Comparison of ENCODE assay signal across 26 cellular contexts in the genomic region with DNA sequence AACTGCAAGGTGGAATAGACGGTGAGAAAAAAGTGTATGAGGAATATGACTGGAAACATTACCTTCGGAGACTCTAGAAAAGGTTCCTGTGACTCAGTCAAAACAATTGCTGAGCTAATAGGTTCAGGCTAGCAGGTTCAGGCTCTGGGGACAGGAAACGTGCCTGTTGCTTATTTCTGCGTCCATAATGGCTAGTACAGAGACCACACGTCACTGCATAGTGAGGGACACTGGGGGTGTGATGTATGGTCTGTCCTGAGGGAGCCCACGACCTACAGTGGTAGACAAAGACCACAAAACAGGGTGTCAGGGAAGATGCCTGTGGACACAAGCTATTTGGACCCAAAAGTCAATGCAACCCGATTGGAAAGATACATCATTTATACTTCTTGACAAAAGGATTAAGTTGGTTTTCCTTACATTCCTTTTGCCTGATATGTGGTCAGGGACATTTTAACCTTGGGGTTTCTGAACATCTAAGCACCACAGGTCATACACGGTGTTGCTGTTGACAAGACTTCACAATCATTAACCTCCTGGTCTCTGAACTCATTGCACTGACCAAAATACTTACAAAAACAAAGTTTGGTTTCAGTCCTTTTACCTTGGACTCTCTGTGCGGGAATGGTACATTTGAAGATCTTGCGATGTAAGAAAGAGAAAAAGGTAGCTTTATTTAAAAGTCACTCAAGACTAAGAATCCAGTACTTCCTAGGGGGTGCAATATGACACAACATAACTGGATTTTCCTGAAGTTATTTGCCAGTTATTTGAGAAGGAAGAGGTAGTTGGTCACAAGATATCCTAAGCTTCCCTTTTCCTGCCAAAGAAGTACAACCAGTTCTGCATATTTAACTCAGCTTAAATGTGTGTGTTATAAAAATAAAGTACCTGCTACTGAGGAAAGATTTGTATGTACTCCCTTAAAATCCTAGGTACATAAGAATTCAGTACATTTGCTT. TPM values are rescaled to one million over a fixed set of nuclear protein-coding genes. Genes with fewer than 3 reads are reported as not detected.
A peak's percentile ranks its signal among the peaks of the same experiment; 100 is the strongest.
DNase-seq lines count a peak whose midpoint lies in the region; ATAC-seq and TF ChIP-seq lines count a peak whose summit lies in the region.
"Had no signal": no experiment of that assay in that cellular context is flagged by ENCODE, and none has a peak within 500 bp of the region (broad histone marks: within the 10 kb centered on the region; RNA-seq: fewer than 3 reads in every experiment).

No MANE protein-coding gene starts in this region.

- H3K4me3 ChIP-seq in breast epithelium, result no peak overlapping the region
- no peak overlapping the region for H3K4me3 ChIP-seq in retinal pigment epithelial cell (ENCODE audit: low read length)
- H3K4me3 ChIP-seq: SK-N-MC, thyroid gland had no signal

- H3K27me3 ChIP-seq in breast epithelium, result no peaks in the 10 kb centered on the region
- H3K27me3 ChIP-seq: thyroid gland had no signal

- H3K36me3 Mint-ChIP-seq in dendritic cell treated with granulocyte-macrophage colony-stimulating factor and Interleukin-4, amounts not matched to agents 40 ng/mL and 50 ng/mL, for 4 days (ENCODE audit: low read depth), result peaks cover 35% of the 10 kb centered on the region

- ATAC-seq in left colon (peak; percentile 18), HG02981 (IDR thresholded peaks at IDR 0.05; ENCODE audit: unreplicated experiment) (no peak), GM18858 (IDR thresholded peaks at IDR 0.05; ENCODE audit: unreplicated experiment) (no peak)
- ATAC-seq: activated CD8-positive, alpha-beta T cell treated with anti-CD3 and anti-CD28 coated beads for 36 hours had no signal

- no peak for TF ChIP-seq CTCF in breast epithelium (IDR thresholded peaks at IDR 0.05)
- TF ChIP-seq CTCF in retinal pigment epithelial cell (conservative IDR thresholded peaks at IDR 0.05; ENCODE audit: low read depth, low read length), result no peak

- DNase-seq in T47D (ENCODE audit: low read depth in 1 of 2, low spot score in 1 of 2), result peak; percentile 18 to 71
- no peak for DNase-seq in breast epithelium (ENCODE audit: low spot score in 2 of 2)
- no peak for DNase-seq in left colon
- DNase-seq in retinal pigment epithelial cell (ENCODE audit: low read depth), result peak; percentile 46
- DNase-seq in COLO829 (ENCODE audit: low spot score), result no peak
- DNase-seq: 8988T; activated CD8-positive, alpha-beta T cell treated with anti-CD3 and anti-CD28 coated beads for 36 hours; activated effector memory CD4-positive, alpha-beta T cell treated with Interleukin-2 at 50 U/mL for 16 hours; CD4-positive, alpha-beta memory T cell; DMS 273 treated with DMSO at 0.1 percent for 48 hours; EL; glutamatergic neuron; mammary epithelial cell; MV-4-11; NCI-H187; NCI-H2171 treated with DMSO at 0.1 percent for 48 hours; NCI-H524 treated with DMSO at 0.1 percent for 48 hours; posterior cingulate gyrus; thyroid gland had no signal

- H3K4me3 Mint-ChIP-seq in dendritic cell treated with granulocyte-macrophage colony-stimulating factor and Interleukin-4, amounts not matched to agents 40 ng/mL and 50 ng/mL, for 4 days, result no peak overlapping the region
- H3K4me3 Mint-ChIP-seq: activated CD8-positive, alpha-beta T cell treated with anti-CD3 and anti-CD28 coated beads for 36 hours; CD4-positive, alpha-beta memory T cell; stimulated activated naive CD8-positive, alpha-beta T cell treated with anti-CD3 and anti-CD28 coated beads, Interleukin-15, Interleukin-2, amounts not matched to agents 100 ng/mL and 50 ng/mL, for 24 hours had no signal

- no peaks in the 10 kb centered on the region for H3K27me3 Mint-ChIP-seq in dendritic cell treated with granulocyte-macrophage colony-stimulating factor and Interleukin-4, amounts not matched to agents 40 ng/mL and 50 ng/mL, for 4 days
- H3K27me3 Mint-ChIP-seq: activated CD8-positive, alpha-beta T cell treated with anti-CD3 and anti-CD28 coated beads for 36 hours; CD4-positive, alpha-beta memory T cell; stimulated activated naive CD8-positive, alpha-beta T cell treated with anti-CD3 and anti-CD28 coated beads, Interleukin-15, Interleukin-2, amounts not matched to agents 100 ng/mL and 50 ng/mL, for 24 hours had no signal

- H3K4me1 ChIP-seq in breast epithelium, result no peaks in the 10 kb centered on the region
- H3K4me1 ChIP-seq: thyroid gland had no signal

- H3K4me1 Mint-ChIP-seq in dendritic cell treated with granulocyte-macrophage colony-stimulating factor and Interleukin-4, amounts not matched to agents 40 ng/mL and 50 ng/mL, for 4 days (ENCODE audit: low read depth), result peaks cover 42% of the 10 kb centered on the region
- H3K4me1 Mint-ChIP-seq: CD4-positive, alpha-beta memory T cell had no signal

- H3K27ac ChIP-seq in breast epithelium, result no peak overlapping the region
- H3K27ac ChIP-seq: epithelial cell of prostate, HL-60, SK-N-MC, thyroid gland had no signal

- H3K9me3 Mint-ChIP-seq in dendritic cell treated with granulocyte-macrophage colony-stimulating factor and Interleukin-4, amounts not matched to agents 40 ng/mL and 50 ng/mL, for 4 days, result no peaks in the 10 kb centered on the region
- H3K9me3 Mint-ChIP-seq: stimulated activated naive CD8-positive, alpha-beta T cell treated with anti-CD3 and anti-CD28 coated beads, Interleukin-15, Interleukin-2, amounts not matched to agents 100 ng/mL and 50 ng/mL, for 24 hours had no signal

- peak overlapping the region; percentile 51 for H3K27ac Mint-ChIP-seq in dendritic cell treated with granulocyte-macrophage colony-stimulating factor and Interleukin-4, amounts not matched to agents 40 ng/mL and 50 ng/mL, for 4 days
- H3K27ac Mint-ChIP-seq: activated CD8-positive, alpha-beta T cell treated with anti-CD3 and anti-CD28 coated beads for 36 hours; stimulated activated naive CD8-positive, alpha-beta T cell treated with anti-CD3 and anti-CD28 coated beads, Interleukin-15, Interleukin-2, amounts not matched to agents 100 ng/mL and 50 ng/mL, for 24 hours had no signal

- in situ Hi-C loops in T47D (cut with HindIII; ENCODE audit: low pct_unique_long_range_greater_than_20kb, low sequenced_read_pairs), result no loop called here

- H3K36me3 ChIP-seq in breast epithelium, result no peaks in the 10 kb centered on the region
- H3K36me3 ChIP-seq: thyroid gland had no signal

- intact Hi-C loops in breast epithelium (cut with DNase I; ENCODE audit: low total_unique reads), result no loop called here
- intact Hi-C loops in dendritic cell treated with granulocyte-macrophage colony-stimulating factor and Interleukin-4, amounts not matched to agents 40 ng/mL and 50 ng/mL, for 4 days (cut with micrococcal nuclease), result no loop called here
- intact Hi-C loops in left colon (cut with DNase I, micrococcal nuclease), result no loop called here

- H3K9me3 ChIP-seq in breast epithelium, result peaks cover 0 to under 1% of the 10 kb centered on the region in 2 donors
- H3K9me3 ChIP-seq: thyroid gland had no signal

- no peak for TF ChIP-seq POLR2A in breast epithelium (IDR thresholded peaks at IDR 0.05)

RNA-seq across cellular contexts. Expression of a gene that starts 20.0 kb away (rescaled TPM):
- total RNA-seq in breast epithelium, result 10 to 100 TPM; 27.5 to 68.3 (median 29.0) TPM
- 100 to 1,000 TPM; 115 to 128 TPM for total RNA-seq in left colon

Comparison
In these comparisons a context has a peak if more than half of its experiments do, and no peak if none do; other contexts are left out.
1. DNase-seq: peak in T47D (2 of 2) and retinal pigment epithelial cell (single experiment); none in breast epithelium (0 of 2), left colon (0 of 2) and COLO829 (single experiment).